ENCODE assay signal across 15 cellular contexts in genomic region chr13:79226938-79227337, GRCh38.
DNase-seq lines count a peak whose midpoint lies in the region; ATAC-seq and TF ChIP-seq lines count a peak whose summit lies in the region.
"Had no signal": no experiment of that assay in that cellular context is flagged by ENCODE, and none has a peak within 500 bp of the region (broad histone marks: within the 10 kb centered on the region; RNA-seq: fewer than 3 reads in every experiment).

No MANE protein-coding gene starts in this region.

- no peaks in the 10 kb centered on the region for H3K36me3 Mint-ChIP-seq in T-helper 2 cell treated with Interferon-gamma antibody and Interleukin-4, amounts not matched to agents 5 μg/mL and 100 μg/mL, for 36 hours (ENCODE audit: low read depth)
- peaks cover 0 to 7% (median 0%) of the 10 kb centered on the region in 5 donors for H3K36me3 Mint-ChIP-seq in naive thymus-derived CD4-positive, alpha-beta T cell

- in situ Hi-C loops in transverse colon (cut with MboI; ENCODE audit: low pct_ligation_motif_present in 1 of 4, low pct_unique_long_range_greater_than_20kb in 1 of 4, low sequenced_read_pairs in 3 of 4) = no loop called here

- no peaks in the 10 kb centered on the region for H3K4me1 ChIP-seq in naive thymus-derived CD4-positive, alpha-beta T cell (ENCODE audit: control insufficient read depth in 2 of 2, insufficient read depth in 2 of 2, low read length in 2 of 2)
- H3K4me1 ChIP-seq in transverse colon = peaks cover 0 to 29% (median 8%) of the 10 kb centered on the region in 4 donors
- H3K4me1 ChIP-seq: BLaER1, heart right ventricle had no signal

- 65 to 69% methylated on average over 2 to 7 of the region's 7 CpGs for WGBS in transverse colon (ENCODE audit: low coverage in 1 of 2), 2 donors

- H3K27ac ChIP-seq in naive thymus-derived CD4-positive, alpha-beta T cell (ENCODE audit: low read depth, low read length) = no peak overlapping the region
- no peak overlapping the region for H3K27ac ChIP-seq in transverse colon
- H3K27ac ChIP-seq: BLaER1, heart right ventricle, SJCRH30 had no signal

- peaks cover 3% of the 10 kb centered on the region for H3K4me1 Mint-ChIP-seq in T-helper 2 cell treated with Interferon-gamma antibody and Interleukin-4, amounts not matched to agents 5 μg/mL and 100 μg/mL, for 36 hours (ENCODE audit: low read depth)
- H3K4me1 Mint-ChIP-seq in naive thymus-derived CD4-positive, alpha-beta T cell = peaks cover 0 to 2% (median 0%) of the 10 kb centered on the region in 7 donors
- H3K4me1 Mint-ChIP-seq: activated naive CD8-positive, alpha-beta T cell treated with anti-CD3 and anti-CD28 coated beads, Interleukin-2, amount 50 U/mL, for 24 hours had no signal

- intact Hi-C loops in naive thymus-derived CD4-positive, alpha-beta T cell (cut with micrococcal nuclease) = no loop called here
- intact Hi-C loops in transverse colon (cut with DNase I; ENCODE audit: low total_unique reads) = no loop called here

- POLR2A ChIA-PET in naive thymus-derived CD4-positive, alpha-beta T cell (lab: Charles Lee) = no interaction called here

- DNase-seq in NCI-H69 (lab: John Stamatoyannopoulos, UW) (peak; percentile 47), H4 (ENCODE audit: low spot score) (no peak), transverse colon (no peak)
- no peak for DNase-seq in T-helper 2 cell treated with Interferon-gamma antibody and Interleukin-4, amounts not matched to agents 5 μg/mL and 100 μg/mL, for 36 hours (ENCODE audit: low spot score)
- DNase-seq in naive thymus-derived CD4-positive, alpha-beta T cell = no peak
- DNase-seq: activated CD4-positive, alpha-beta T cell treated with anti-CD3 and anti-CD28 coated beads, Interleukin-2, amount 50 U/mL, for 1 hour; activated naive CD8-positive, alpha-beta T cell treated with anti-CD3 and anti-CD28 coated beads, Interleukin-2, amount 50 U/mL, for 24 hours; heart right ventricle; NCI-H1105 treated with DMSO at 0.1 percent for 48 hours; SJCRH30 had no signal

- no peak overlapping the region for H3K27ac Mint-ChIP-seq in T-helper 2 cell treated with Interferon-gamma antibody and Interleukin-4, amounts not matched to agents 5 μg/mL and 100 μg/mL, for 36 hours
- H3K27ac Mint-ChIP-seq in naive thymus-derived CD4-positive, alpha-beta T cell = no peak overlapping the region
- H3K27ac Mint-ChIP-seq: activated naive CD8-positive, alpha-beta T cell treated with anti-CD3 and anti-CD28 coated beads, Interleukin-2, amount 50 U/mL, for 24 hours had no signal

- ATAC-seq in GM18498 (IDR thresholded peaks at IDR 0.05; ENCODE audit: unreplicated experiment) (peak; percentile 28), GM21367 (IDR thresholded peaks at IDR 0.05; ENCODE audit: unreplicated experiment) (peak; percentile 16), HG02943 (IDR thresholded peaks at IDR 0.05; ENCODE audit: low read depth, unreplicated experiment) (peak; percentile 15)
- ATAC-seq in naive thymus-derived CD4-positive, alpha-beta T cell = no peak
- ATAC-seq: activated naive CD8-positive, alpha-beta T cell treated with anti-CD3 and anti-CD28 coated beads, Interleukin-2, amount 50 U/mL, for 24 hours; heart right ventricle; sciatic nerve had no signal

- H3K27me3 ChIP-seq in naive thymus-derived CD4-positive, alpha-beta T cell (ENCODE audit: control insufficient read depth in 2 of 2, insufficient read depth in 2 of 2, low read length in 2 of 2) = no peaks in the 10 kb centered on the region
- no peaks in the 10 kb centered on the region for H3K27me3 ChIP-seq in transverse colon
- H3K27me3 ChIP-seq: BLaER1, SJCRH30 had no signal

- peaks cover 18% of the 10 kb centered on the region for H3K27me3 Mint-ChIP-seq in T-helper 2 cell treated with Interferon-gamma antibody and Interleukin-4, amounts not matched to agents 5 μg/mL and 100 μg/mL, for 36 hours (ENCODE audit: low read depth)
- peaks cover 5 to 37% (median 24%) of the 10 kb centered on the region in 5 donors for H3K27me3 Mint-ChIP-seq in naive thymus-derived CD4-positive, alpha-beta T cell

- no peak overlapping the region for H3K4me3 ChIP-seq in naive thymus-derived CD4-positive, alpha-beta T cell (ENCODE audit: low read length)
- no peak overlapping the region for H3K4me3 ChIP-seq in transverse colon
- H3K4me3 ChIP-seq: BLaER1, heart right ventricle, SJCRH30 had no signal

- H3K4me3 Mint-ChIP-seq in T-helper 2 cell treated with Interferon-gamma antibody and Interleukin-4, amounts not matched to agents 5 μg/mL and 100 μg/mL, for 36 hours = no peak overlapping the region
- no peak overlapping the region for H3K4me3 Mint-ChIP-seq in naive thymus-derived CD4-positive, alpha-beta T cell
- H3K4me3 Mint-ChIP-seq: activated naive CD8-positive, alpha-beta T cell treated with anti-CD3 and anti-CD28 coated beads, Interleukin-2, amount 50 U/mL, for 24 hours had no signal

- no peaks in the 10 kb centered on the region for H3K36me3 ChIP-seq in naive thymus-derived CD4-positive, alpha-beta T cell (ENCODE audit: control insufficient read depth in 2 of 3, insufficient read depth in 3 of 3, low read length in 3 of 3)
- H3K36me3 ChIP-seq in transverse colon = no peaks in the 10 kb centered on the region
- H3K36me3 ChIP-seq: BLaER1, heart right ventricle, SJCRH30 had no signal

- H3K9me3 ChIP-seq in naive thymus-derived CD4-positive, alpha-beta T cell (ENCODE audit: control insufficient read depth in 2 of 3, low read length in 3 of 3) = no peaks in the 10 kb centered on the region
- H3K9me3 ChIP-seq in transverse colon = no peaks in the 10 kb centered on the region
- H3K9me3 ChIP-seq: BLaER1, heart right ventricle, SJCRH30 had no signal

- no peak for TF ChIP-seq CTCF in transverse colon (IDR thresholded peaks at IDR 0.05)

- CTCF ChIA-PET in naive thymus-derived CD4-positive, alpha-beta T cell (lab: Charles Lee) = no interaction called here

- TF ChIP-seq POLR2A in transverse colon (IDR thresholded peaks at IDR 0.05) = no peak

- H3K9me3 Mint-ChIP-seq in T-helper 2 cell treated with Interferon-gamma antibody and Interleukin-4, amounts not matched to agents 5 μg/mL and 100 μg/mL, for 36 hours = no peaks in the 10 kb centered on the region
- H3K9me3 Mint-ChIP-seq in naive thymus-derived CD4-positive, alpha-beta T cell = peaks cover 0 to 1% (median 0%) of the 10 kb centered on the region in 11 donors
- H3K9me3 Mint-ChIP-seq: activated naive CD8-positive, alpha-beta T cell treated with anti-CD3 and anti-CD28 coated beads, Interleukin-2, amount 50 U/mL, for 24 hours had no signal

- TF ChIP-seq EP300 in transverse colon (IDR thresholded peaks at IDR 0.05; ENCODE audit: low read depth) = no peak
